17 cellular contexts compared by ENCODE assay signal in genomic region chr18:8212893-8213805, GRCh38.
DNase-seq lines count a peak whose midpoint lies in the region; ATAC-seq, FAIRE-seq and TF ChIP-seq lines count a peak whose summit lies in the region.
"Had no signal": no experiment of that assay in that cellular context is flagged by ENCODE, and none has a peak within 500 bp of the region (broad histone marks: within the 10 kb centered on the region; RNA-seq: fewer than 3 reads in every experiment).

No MANE protein-coding gene starts in this region.

- no TSS peak for BruUV-seq in K562 (replicated peaks; lab: Mats Ljungman, UMichigan)

- no peak overlapping the region for H3K4me3 Mint-ChIP-seq in HFFc6
- no peak overlapping the region for H3K4me3 Mint-ChIP-seq in activated naive CD8-positive, alpha-beta T cell treated with anti-CD3 and anti-CD28 coated beads for 36 hours
- H3K4me3 Mint-ChIP-seq: activated T-helper 17 cell treated with anti-CD3 and anti-CD28 coated beads, Interleukin-2, amount 50 U/mL, for 72 hours; IgD-negative memory B cell; T-helper 2 cell treated with Interferon-gamma antibody and Interleukin-4, amounts not matched to agents 5 μg/mL and 100 μg/mL, for 36 hours had no signal

- H3K27me3 ChIP-seq in ACC112 (ENCODE audit: insufficient read depth, low read length) (no peaks in the 10 kb centered on the region), K562 (ENCODE audit: control insufficient read depth in 2 of 2, insufficient read depth in 2 of 2, low read length in 2 of 2) (peaks cover 2 to 13% of the 10 kb centered on the region in 2 experiments; a peak in 1 of 5 replicates)
- H3K27me3 ChIP-seq: cardiac muscle cell had no signal

- H3K4me3 ChIP-seq in ACC112 (ENCODE audit: low read depth, low read length) (peak overlapping the region; percentile 3; the same call in 1 of the 2 replicates), K562 (no peak overlapping the region)
- H3K4me3 ChIP-seq: cardiac muscle cell had no signal

- peaks cover 17% of the 10 kb centered on the region for H3K4me1 ChIP-seq in ACC112 (ENCODE audit: control insufficient read depth, insufficient read depth, low read length, unreplicated experiment)
- no peaks in the 10 kb centered on the region for H3K4me1 ChIP-seq in K562 (replicated peaks in 1 of 2; ENCODE audit: control insufficient read depth in 2 of 2, insufficient read depth in 2 of 2, low read length in 2 of 2)
- H3K4me1 ChIP-seq: parathyroid adenoma had no signal

- POLR2A ChIA-PET in K562 (lab: Yijun Ruan, JAX), result no interaction called here

- H3K79me2 ChIP-seq in ACC112 (ENCODE audit: control insufficient read depth, insufficient read depth, low read length, unreplicated experiment) (no peaks in the 10 kb centered on the region), K562 (ENCODE audit: control insufficient read depth, insufficient read depth, low read length) (no peaks in the 10 kb centered on the region)
- H3K79me2 ChIP-seq: parathyroid adenoma had no signal

- DNase-seq in HFFc6 (peak; percentile 24), K562 (ENCODE audit: extremely low read depth in 1 of 4, low spot score in 3 of 4) (no peak), left ventricle myocardium superior (no peak), hippocampal formation (lab: John Stamatoyannopoulos, UW) (no peak), medulla oblongata (ENCODE audit: extremely low spot score) (no peak)
- DNase-seq in activated naive CD8-positive, alpha-beta T cell treated with anti-CD3 and anti-CD28 coated beads for 36 hours, result no peak
- DNase-seq: activated CD4-positive, alpha-beta T cell treated with anti-CD3 and anti-CD28 coated beads, Interleukin-2, amount 50 U/mL, for 1 hour; midbrain; NCI-H510A had no signal

- WGBS in K562 (ENCODE audit: insufficient coverage, low coverage, missing lambda C conversion rate), result 0% methylated on average over 8 of the region's 8 CpGs

- H3K9me3 ChIP-seq in K562 (replicated peaks; ENCODE audit: control insufficient read depth, insufficient read depth, low read depth, low read length), result no peaks in the 10 kb centered on the region

- H3K36me3 ChIP-seq in ACC112 (ENCODE audit: insufficient read depth, low read length) (no peaks in the 10 kb centered on the region), K562 (ENCODE audit: control insufficient read depth, insufficient read depth, low read length) (no peaks in the 10 kb centered on the region)
- H3K36me3 ChIP-seq: cardiac muscle cell had no signal

- peak overlapping the region; percentile 5; the same call in 1 of the 2 replicates for H3K27ac Mint-ChIP-seq in HFFc6
- no peak overlapping the region for H3K27ac Mint-ChIP-seq in activated naive CD8-positive, alpha-beta T cell treated with anti-CD3 and anti-CD28 coated beads for 36 hours
- H3K27ac Mint-ChIP-seq: activated T-helper 17 cell treated with anti-CD3 and anti-CD28 coated beads, Interleukin-2, amount 50 U/mL, for 72 hours; IgD-negative memory B cell; T-helper 2 cell treated with Interferon-gamma antibody and Interleukin-4, amounts not matched to agents 5 μg/mL and 100 μg/mL, for 36 hours had no signal

- H3K27me3 Mint-ChIP-seq in HFFc6 (ENCODE audit: insufficient read depth), result peaks cover 2% of the 10 kb centered on the region; the same call in 1 of the 2 replicates
- no peaks in the 10 kb centered on the region for H3K27me3 Mint-ChIP-seq in activated naive CD8-positive, alpha-beta T cell treated with anti-CD3 and anti-CD28 coated beads for 36 hours
- H3K27me3 Mint-ChIP-seq: activated T-helper 17 cell treated with anti-CD3 and anti-CD28 coated beads, Interleukin-2, amount 50 U/mL, for 72 hours; IgD-negative memory B cell had no signal

- H3K27ac ChIP-seq in ACC112 (ENCODE audit: low read depth, low read length), result peak overlapping the region; percentile 74
- H3K27ac ChIP-seq in K562 (ENCODE audit: extremely low read depth, low read depth, low read length), result no peak overlapping the region
- H3K27ac ChIP-seq: cardiac muscle cell, parathyroid adenoma had no signal

- TF ChIP-seq CTCF in HFFc6 (IDR thresholded peaks at IDR 0.05) (no peak), K562 (IDR thresholded peaks at IDR 0.05 in 2 of 3, conservative IDR thresholded peaks at IDR 0.05 in 1 of 3; ENCODE audit: insufficient read depth in 2 of 3, low read depth in 1 of 3, low read length in 3 of 3) (no peak)

- ATAC-seq in K562 (no peak), left ventricle myocardium superior (peak; percentile 81), HG02759 (IDR thresholded peaks at IDR 0.05; ENCODE audit: unreplicated experiment) (no peak)
- ATAC-seq: activated T-helper 17 cell treated with anti-CD3 and anti-CD28 coated beads, Interleukin-2, amount 50 U/mL, for 72 hours had no signal

- H3K9me1 ChIP-seq in K562 (ENCODE audit: control insufficient read depth, insufficient read depth, low read length), result no peaks in the 10 kb centered on the region

- no peak for FAIRE-seq in K562 (lab: Jason Lieb, UNC)
- FAIRE-seq: G401.6 had no signal

- TF ChIP-seq EP300 in K562 (IDR thresholded peaks at IDR 0.05; ENCODE audit: low read length), result no peak

- H3K9me3 Mint-ChIP-seq in HFFc6, result no peaks in the 10 kb centered on the region
- peaks cover 1% of the 10 kb centered on the region for H3K9me3 Mint-ChIP-seq in activated naive CD8-positive, alpha-beta T cell treated with anti-CD3 and anti-CD28 coated beads for 36 hours
- H3K9me3 Mint-ChIP-seq: T-helper 2 cell treated with Interferon-gamma antibody and Interleukin-4, amounts not matched to agents 5 μg/mL and 100 μg/mL, for 36 hours had no signal

- no peak for TF ChIP-seq POLR2A in K562 (conservative IDR thresholded peaks at IDR 0.05)

- H2AFZ ChIP-seq in ACC112 (ENCODE audit: low read length, unreplicated experiment) (no peak overlapping the region), K562 (ENCODE audit: low read depth, low read length) (no peak overlapping the region)
- H2AFZ ChIP-seq: parathyroid adenoma had no signal

- TF ChIP-seq RAD21 in K562 (CRISPR knock-in tag; conservative IDR thresholded peaks at IDR 0.05 in 1 of 2, IDR thresholded peaks at IDR 0.05 in 1 of 2), result no peak

- in situ Hi-C loops in K562 (cut with MboI), result no loop called here

- intact Hi-C loops in K562 (cut with micrococcal nuclease), result no loop called here
- intact Hi-C loops in left ventricle myocardium superior (cut with micrococcal nuclease), result no loop called here

- peaks cover 26% of the 10 kb centered on the region for H3K36me3 Mint-ChIP-seq in HFFc6 (ENCODE audit: low read depth)
- H3K36me3 Mint-ChIP-seq in activated naive CD8-positive, alpha-beta T cell treated with anti-CD3 and anti-CD28 coated beads for 36 hours, result no peaks in the 10 kb centered on the region
- H3K36me3 Mint-ChIP-seq: IgD-negative memory B cell had no signal

- H3K4me2 ChIP-seq in K562 (ENCODE audit: insufficient read depth, low read length), result no peak overlapping the region

- H4K20me1 ChIP-seq in K562 (replicated peaks; ENCODE audit: control insufficient read depth, insufficient read depth, low read length), result no peaks in the 10 kb centered on the region

- CTCF ChIA-PET in K562 (lab: Yijun Ruan, JAX; ENCODE audit: low intra/inter-chr PET ratio), result no interaction called here

- H3K9ac ChIP-seq in K562 (ENCODE audit: insufficient read depth in 1 of 2, low read depth in 2 of 2, low read length in 2 of 2), result no peak overlapping the region
- H3K9ac ChIP-seq: parathyroid adenoma had no signal

- H3K4me1 Mint-ChIP-seq in HFFc6 (ENCODE audit: low read depth), result peaks cover 10% of the 10 kb centered on the region
- H3K4me1 Mint-ChIP-seq in activated naive CD8-positive, alpha-beta T cell treated with anti-CD3 and anti-CD28 coated beads for 36 hours, result no peaks in the 10 kb centered on the region
- H3K4me1 Mint-ChIP-seq: activated T-helper 17 cell treated with anti-CD3 and anti-CD28 coated beads, Interleukin-2, amount 50 U/mL, for 72 hours; IgD-negative memory B cell had no signal

TF ChIP-seq in K562, 482 proteins besides CTCF, POLR2A, EP300 and RAD21:
- peak; percentile 26; the same call in 1 of the 2 replicates for TF ChIP-seq ATF3 (IDR thresholded peaks at IDR 0.05)
- TF ChIP-seq ATF3 (CRISPR knock-in tag; conservative IDR thresholded peaks at IDR 0.05), result no peak
- TF ChIP-seq ZNF780A (CRISPR knock-in tag; IDR thresholded peaks at IDR 0.05), result no peak
- TF ChIP-seq TSHZ1 (CRISPR knock-in tag; IDR thresholded peaks at IDR 0.05), result no peak
- TF ChIP-seq ZNF778 (CRISPR knock-in tag; IDR thresholded peaks at IDR 0.05), result no peak
TF ChIP-seq in K562: peak in this region for 1.
